Comparison of ENCODE assay signal across 15 cellular contexts in the genomic region with DNA sequence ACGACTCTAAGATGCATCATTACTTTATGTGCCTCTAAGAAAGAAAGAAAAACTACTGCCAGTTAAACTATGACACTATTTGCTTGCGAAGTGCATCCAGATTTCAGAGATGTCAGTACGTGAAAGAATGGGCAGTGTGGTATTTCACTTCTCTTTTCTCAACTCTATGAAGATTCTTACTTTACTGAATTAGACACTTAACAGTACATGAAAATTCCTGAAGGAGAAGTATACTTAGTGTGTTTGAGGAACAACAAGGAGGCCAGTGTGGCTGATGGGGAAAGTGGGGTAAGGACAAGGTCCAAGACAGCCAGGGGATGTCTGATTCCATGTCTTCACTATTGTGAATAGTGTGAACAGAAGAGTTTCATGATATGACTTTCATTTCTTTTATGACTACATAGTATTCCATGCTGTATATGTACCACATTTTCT. TPM values are rescaled to one million over a fixed set of nuclear protein-coding genes. Genes with fewer than 3 reads are reported as not detected.
DNase-seq lines count a peak whose midpoint lies in the region; ATAC-seq, FAIRE-seq and TF ChIP-seq lines count a peak whose summit lies in the region.
"Had no signal": no experiment of that assay in that cellular context is flagged by ENCODE, and none has a peak within 500 bp of the region (broad histone marks: within the 10 kb centered on the region; RNA-seq: fewer than 3 reads in every experiment).

No MANE protein-coding gene starts in this region.

- TF ChIP-seq CTCF in sigmoid colon (IDR thresholded peaks at IDR 0.05) (no peak), osteocyte (IDR thresholded peaks at IDR 0.05) (no peak), pancreas (IDR thresholded peaks at IDR 0.05) (no peak)

- no peak overlapping the region for H3K4me3 Mint-ChIP-seq in osteocyte (ENCODE audit: unreplicated experiment)
- H3K4me3 Mint-ChIP-seq: effector memory CD8-positive, alpha-beta T cell; neural crest cell had no signal

- H3K36me3 ChIP-seq in sigmoid colon (peaks cover 0 to 2% (median 0%) of the 10 kb centered on the region in 4 donors), pancreas (no peaks in the 10 kb centered on the region)
- H3K36me3 ChIP-seq: left ventricle myocardium inferior had no signal

- DNase-seq in sigmoid colon (no peak), NCI-H2171 treated with DMSO at 0.1 percent for 48 hours (lab: John Stamatoyannopoulos, UW) (no peak), osteocyte (ENCODE audit: extremely low spot score, unreplicated experiment) (no peak), pancreas (no peak)
- DNase-seq: effector memory CD8-positive, alpha-beta T cell; glutamatergic neuron; left ventricle myocardium inferior; NCI-H510A treated with DMSO at 0.1 percent for 48 hours had no signal

- no peak overlapping the region for H3K27ac Mint-ChIP-seq in osteocyte (ENCODE audit: unreplicated experiment)
- H3K27ac Mint-ChIP-seq: effector memory CD8-positive, alpha-beta T cell had no signal

- H3K27ac ChIP-seq in sigmoid colon: peak overlapping the region in 3 of 4 donors; percentile 64 to 84 (median 81)
- no peak overlapping the region for H3K27ac ChIP-seq in pancreas
- H3K27ac ChIP-seq: HL-60, left ventricle myocardium inferior, RWPE1, VCaP had no signal

- no peak overlapping the region for H3K4me3 ChIP-seq in sigmoid colon
- no peak overlapping the region for H3K4me3 ChIP-seq in pancreas
- H3K4me3 ChIP-seq: left ventricle myocardium inferior had no signal

- H3K27me3 ChIP-seq in sigmoid colon (no peaks in the 10 kb centered on the region), pancreas (no peaks in the 10 kb centered on the region)

- H3K4me1 ChIP-seq in sigmoid colon: peaks cover 0 to 57% (median 45%) of the 10 kb centered on the region in 4 donors
- peaks cover 6 to 15% (median 13%) of the 10 kb centered on the region in 3 donors for H3K4me1 ChIP-seq in pancreas

- no peak for FAIRE-seq in pancreas (lab: Jason Lieb, UNC)

- no peaks in the 10 kb centered on the region for H3K27me3 Mint-ChIP-seq in osteocyte (ENCODE audit: unreplicated experiment)

- no peak for TF ChIP-seq EP300 in sigmoid colon (IDR thresholded peaks at IDR 0.05)

- peaks cover 15% of the 10 kb centered on the region for H3K4me1 Mint-ChIP-seq in osteocyte (ENCODE audit: unreplicated experiment)

- H3K36me3 Mint-ChIP-seq in osteocyte (ENCODE audit: unreplicated experiment): peaks cover 12% of the 10 kb centered on the region

- no peak for TF ChIP-seq POLR2A in sigmoid colon (IDR thresholded peaks at IDR 0.05)

- WGBS in sigmoid colon, 2 donors: 88 to 90% methylated on average over 3 of the region's 3 CpGs
- WGBS in pancreas, 2 donors: 91 to 92% methylated on average over 3 of the region's 3 CpGs

- no peaks in the 10 kb centered on the region for H3K9me3 ChIP-seq in sigmoid colon
- H3K9me3 ChIP-seq in pancreas: no peaks in the 10 kb centered on the region
- H3K9me3 ChIP-seq: left ventricle myocardium inferior had no signal

- ATAC-seq in GM18870 (IDR thresholded peaks at IDR 0.05; ENCODE audit: unreplicated experiment) (peak; percentile 94), GM21529 (IDR thresholded peaks at IDR 0.05; ENCODE audit: unreplicated experiment) (peak; percentile 94), HG03108 (IDR thresholded peaks at IDR 0.05; ENCODE audit: unreplicated experiment) (peak; percentile 74), pancreas (no peak)
- ATAC-seq: effector memory CD8-positive, alpha-beta T cell had no signal

- intact Hi-C loops in sigmoid colon (cut with DNase I): loop anchor here (10.0 kb wide), 2 partner anchors 48 to 62 kb away; no protein-coding TSS in a partner anchor
- intact Hi-C loops in pancreas (cut with DNase I): no loop called here

- H3K9me3 Mint-ChIP-seq in osteocyte (ENCODE audit: unreplicated experiment): no peaks in the 10 kb centered on the region
- H3K9me3 Mint-ChIP-seq: effector memory CD8-positive, alpha-beta T cell; neural crest cell had no signal

RNA-seq across cellular contexts. Expression of gene HSD17B7, which starts 53.9 kb away (rescaled TPM):
- total RNA-seq in sigmoid colon (10 to 100 TPM; 10.8 to 54.2 (median 13.1) TPM), osteocyte (6.5 and 6.7 TPM in 2 replicates), pancreas (10 to 100 TPM in 1 of 6 donors, 1 to 10 TPM in 5; 4.1 to 10.8 (median 6.1) TPM)
- polyA plus RNA-seq in sigmoid colon (10 to 100 TPM; 11.3 to 27.9 (median 11.4) TPM), pancreas (10 to 100 TPM in 1 of 2 donors, 1 to 10 TPM in 1; 7.3 to 14.2 TPM)

Comparison
In these comparisons a context has a peak if more than half of its experiments do, and no peak if none do; other contexts are left out.
1. ATAC-seq: peak in GM18870 (single experiment), GM21529 (single experiment) and HG03108 (single experiment); none in pancreas (0 of 4).
2. H3K27ac ChIP-seq: peak in sigmoid colon (3 of 4); none in pancreas (0 of 4).